8 cellular contexts compared by ENCODE assay signal in genomic region chr17:16286947-16287562, GRCh38.
DNase-seq lines count a peak whose midpoint lies in the region; ATAC-seq and TF ChIP-seq lines count a peak whose summit lies in the region.

No MANE protein-coding gene starts in this region.

- in situ Hi-C loops in GM13977 (cut with MboI; ENCODE audit: low pct_unique_long_range_greater_than_20kb, low sequenced_read_pairs, unreplicated experiment): no loop called here

- WGBS in spleen, 5 donors: 65 to 72% (median 71%) methylated on average over 10 of the region's 10 CpGs

- intact Hi-C loops in spleen (cut with DNase I; ENCODE audit: low total_unique reads): no loop called here

- H3K27ac ChIP-seq in WERI-Rb-1: no peak overlapping the region
- H3K27ac ChIP-seq in spleen: peak overlapping the region; percentile 75 to 94 (median 90)

- H3K27me3 ChIP-seq in WERI-Rb-1 (ENCODE audit: insufficient read depth, low read depth, severe bottlenecking): no peaks in the 10 kb centered on the region
- no peaks in the 10 kb centered on the region for H3K27me3 ChIP-seq in spleen (replicated peaks in 1 of 7)

- peak; percentile 57 for ATAC-seq in HG02642 (IDR thresholded peaks at IDR 0.05; ENCODE audit: poor library complexity, unreplicated experiment)

- H3K4me3 ChIP-seq in WERI-Rb-1 (ENCODE audit: low read depth, low read length) (no peak overlapping the region), spleen (peak overlapping the region in 2 of 8 donors; percentile 16 to 52)

- H3K4me1 ChIP-seq in spleen: peaks cover 37 to 77% (median 56%) of the 10 kb centered on the region in 6 donors

- TF ChIP-seq CTCF in GM13977 (IDR thresholded peaks at IDR 0.05; ENCODE audit: extremely low read depth, insufficient read depth, missing control alignments): peak; percentile 45
- TF ChIP-seq CTCF in WERI-Rb-1 (IDR thresholded peaks at IDR 0.05; ENCODE audit: low read depth, low read length): 0 out of 2 replicates have a peak, but pooled peaks have one; percentile 11
- peak in 1 of 11 experiments; percentile 15 for TF ChIP-seq CTCF in spleen (IDR thresholded peaks at IDR 0.05 in 8 of 11, conservative IDR thresholded peaks at IDR 0.05 in 3 of 11)

- no peak for TF ChIP-seq POLR2A in spleen (IDR thresholded peaks at IDR 0.05)

- DNase-seq in GM13977 (ENCODE audit: low spot score): peak; percentile 68
- no peak for DNase-seq in WERI-Rb-1
- DNase-seq in globus pallidus (ENCODE audit: low spot score): peak; percentile 18
- peak; percentile 91 for DNase-seq in spleen
- DNase-seq in NCI-H2227 treated with DMSO at 0.1 percent for 48 hours (lab: John Stamatoyannopoulos, UW): no peak
- no peak for DNase-seq in NCI-H1436 (lab: John Stamatoyannopoulos, UW)
- DNase-seq in NCI-H187 treated with DMSO at 0.1 percent for 48 hours (lab: John Stamatoyannopoulos, UW): no peak

- no peaks in the 10 kb centered on the region for H3K9me3 ChIP-seq in WERI-Rb-1 (ENCODE audit: severe bottlenecking)
- H3K9me3 ChIP-seq in spleen: no peaks in the 10 kb centered on the region

- H3K36me3 ChIP-seq in WERI-Rb-1 (no peaks in the 10 kb centered on the region; the same call in 1 of the 2 replicates), spleen (peaks cover 0 to 11% (median 0%) of the 10 kb centered on the region in 6 donors)

Comparison
In these comparisons a context has a peak if more than half of its experiments do, and no peak if none do; other contexts are left out.
1. DNase-seq: peak in GM13977 (single experiment), globus pallidus (single experiment) and spleen (single experiment); none in WERI-Rb-1 (single experiment), NCI-H2227 treated with DMSO at 0.1 percent for 48 hours (single experiment), NCI-H1436 (single experiment) and NCI-H187 treated with DMSO at 0.1 percent for 48 hours (single experiment).